In genomic region chr9:16726718-16727451, GRCh38 we compare ENCODE assay signal across 1 cellular context.
A peak's percentile ranks its signal among the peaks of the same experiment; 100 is the strongest.
TF ChIP-seq lines count a peak whose summit lies in the region.

No MANE protein-coding gene starts in this region.

TF ChIP-seq in H1, 55 proteins besides CTCF, POLR2A, EP300 and RAD21 (continued from another document):
- TF ChIP-seq KDM4A (IDR thresholded peaks at IDR 0.05; ENCODE audit: low read depth, low read length, severe bottlenecking): no peak
- no peak for TF ChIP-seq HDAC2 (IDR thresholded peaks at IDR 0.05; ENCODE audit: borderline replicate concordance in 1 of 2, low read depth in 2 of 2, low read length in 2 of 2)
- TF ChIP-seq SIX5 (IDR thresholded peaks at IDR 0.05; ENCODE audit: low read depth, low read length): no peak
- TF ChIP-seq CTBP2 (IDR thresholded peaks at IDR 0.05; ENCODE audit: borderline replicate concordance, insufficient read depth, insufficient read length, low read length): peak; percentile 93
- peak; percentile 100 for TF ChIP-seq ASH2L (IDR thresholded peaks at IDR 0.05; ENCODE audit: low read length)
- TF ChIP-seq FOSL1 (IDR thresholded peaks at IDR 0.05; ENCODE audit: insufficient read depth, low read depth, low read length): no peak
- no peak for TF ChIP-seq ZNF274 (IDR thresholded peaks at IDR 0.05; ENCODE audit: borderline replicate concordance, extremely low read depth, low read length)
- no peak for TF ChIP-seq RFX5 (IDR thresholded peaks at IDR 0.05; ENCODE audit: borderline replicate concordance, low read depth, low read length)
- no peak for TF ChIP-seq CBX8 (IDR thresholded peaks at IDR 0.05; ENCODE audit: borderline replicate concordance, low read depth, low read length)
- TF ChIP-seq ATF2 (IDR thresholded peaks at IDR 0.05; ENCODE audit: low read length): peak; percentile 53
- TF ChIP-seq PHF8 (conservative IDR thresholded peaks at IDR 0.05; ENCODE audit: low read depth, low read length): peak; percentile 56
- no peak for TF ChIP-seq SAP30 (IDR thresholded peaks at IDR 0.05; ENCODE audit: insufficient read depth, insufficient replicate concordance, low read length)
- TF ChIP-seq CREB1 (IDR thresholded peaks at IDR 0.05): peak; percentile 59; the same call in 1 of the 2 replicates
- peak; percentile 58; the same call in 1 of the 2 replicates for TF ChIP-seq MAX (IDR thresholded peaks at IDR 0.05)
- TF ChIP-seq CBX5 (IDR thresholded peaks at IDR 0.05; ENCODE audit: low read depth, low read length): no peak
- TF ChIP-seq SP1 (IDR thresholded peaks at IDR 0.05; ENCODE audit: low read depth, low read length): no peak
- peak; percentile 98 for TF ChIP-seq CEBPB (IDR thresholded peaks at IDR 0.05; ENCODE audit: low read depth, low read length)
- TF ChIP-seq RNF2 (IDR thresholded peaks at IDR 0.05; ENCODE audit: borderline replicate concordance, low read depth, low read length, missing control alignments, poor library complexity, severe bottlenecking): no peak
- no peak for TF ChIP-seq ATF3 (IDR thresholded peaks at IDR 0.05; ENCODE audit: insufficient read depth, low read depth, low read length)
- TF ChIP-seq JUN (IDR thresholded peaks at IDR 0.05; ENCODE audit: low read depth, low read length): no peak
- TF ChIP-seq USF2 (IDR thresholded peaks at IDR 0.05; ENCODE audit: low read length): no peak
- no peak for TF ChIP-seq RXRA (IDR thresholded peaks at IDR 0.05; ENCODE audit: insufficient read depth, low read depth, low read length)
- TF ChIP-seq HDAC6 (IDR thresholded peaks at IDR 0.05; ENCODE audit: low read depth, low read length): no peak
- TF ChIP-seq SP4 (IDR thresholded peaks at IDR 0.05; ENCODE audit: low read length): 0 out of 2 replicates have a peak, but pooled peaks have one; percentile 39
- TF ChIP-seq GABPA (IDR thresholded peaks at IDR 0.05; ENCODE audit: borderline replicate concordance, insufficient read depth, low read length): no peak
- peak; percentile 60; the same call in 1 of the 2 replicates for TF ChIP-seq TBP (IDR thresholded peaks at IDR 0.05; ENCODE audit: low read depth, low read length)
- TF ChIP-seq SIN3A (conservative IDR thresholded peaks at IDR 0.05 in 1 of 2, IDR thresholded peaks at IDR 0.05 in 1 of 2; ENCODE audit: low read depth in 1 of 2, low read length in 2 of 2): peak in 1 of 2 experiments; percentile 69; a peak in 1 of 4 replicates
- TF ChIP-seq TAF1 (IDR thresholded peaks at IDR 0.05; ENCODE audit: low read depth, low read length): peak; percentile 65; the same call in 1 of the 2 replicates
- 0 out of 2 replicates have a peak, but pooled peaks have one; percentile 43 for TF ChIP-seq TEAD4 (IDR thresholded peaks at IDR 0.05; ENCODE audit: low read depth, low read length)
- no peak for TF ChIP-seq CHD7 (IDR thresholded peaks at IDR 0.05; ENCODE audit: insufficient replicate concordance, low read length)
- no peak; the same call in 1 of the 2 replicates for TF ChIP-seq POLR2AphosphoS5 (IDR thresholded peaks at IDR 0.05; ENCODE audit: low read depth, low read length)
- no peak for TF ChIP-seq BCL11A (IDR thresholded peaks at IDR 0.05; ENCODE audit: low read depth in 2 of 2, low read length in 2 of 2)
- TF ChIP-seq SUZ12 (IDR thresholded peaks at IDR 0.05; ENCODE audit: low read length): no peak; the same call in 1 of the 2 replicates
- TF ChIP-seq KDM5A (IDR thresholded peaks at IDR 0.05; ENCODE audit: low read length): no peak
- TF ChIP-seq RBBP5 (IDR thresholded peaks at IDR 0.05; ENCODE audit: borderline replicate concordance, low read depth, low read length): peak; percentile 98
- TF ChIP-seq SIRT6 (IDR thresholded peaks at IDR 0.05; ENCODE audit: low read length): no peak
- TF ChIP-seq MAFK (IDR thresholded peaks at IDR 0.05; ENCODE audit: low read depth, low read length): no peak
- TF ChIP-seq TAF7 (optimal IDR thresholded peaks at IDR 0.05; ENCODE audit: borderline replicate concordance, low read depth, low read length): peak; percentile 77
- no peak for TF ChIP-seq POU5F1 (IDR thresholded peaks at IDR 0.05; ENCODE audit: low read depth, low read length)
- no peak for TF ChIP-seq BRCA1 (IDR thresholded peaks at IDR 0.05; ENCODE audit: low read depth, low read length)
